Comparison of ENCODE assay signal across 22 cellular contexts in genomic region chr1:17245926-17246325, GRCh38. TPM values are rescaled to one million over a fixed set of nuclear protein-coding genes. Genes with fewer than 3 reads are reported as not detected.
"Had no signal": no experiment of that assay in that cellular context is flagged by ENCODE, and none has a peak within 500 bp of the region (broad histone marks: within the 10 kb centered on the region; RNA-seq: fewer than 3 reads in every experiment).

No MANE protein-coding gene starts in this region.

- H3K27ac Mint-ChIP-seq: activated CD4-positive, alpha-beta memory T cell treated with anti-CD3 and anti-CD28 coated beads for 36 hours; activated naive CD4-positive, alpha-beta T cell treated with anti-CD3 and anti-CD28 coated beads for 36 hours; endodermal cell; natural killer cell treated with Interleukin-12 subunit alpha and Interleukin-12 subunit beta and Interleukin-15 and Interleukin-18, amount 100 ng/mL, for 72 hours; progenitor cell of endocrine pancreas; stimulated activated memory B cell treated with anti-CD40 and anti-IgM and Interleukin-4, amounts not matched to agents 10 μg/mL and 1 μg/mL and 100 μg/mL, for 72 hours; T-helper 1 cell treated with Interleukin-12 subunit alpha and Interleukin-12 subunit beta and Interleukin-4 antibody, amounts not matched to agents 30 μg/mL and 1 μg/mL, for 36 hours had no signal

- H3K9me3 Mint-ChIP-seq: activated CD4-positive, alpha-beta memory T cell treated with anti-CD3 and anti-CD28 coated beads for 36 hours; activated naive CD4-positive, alpha-beta T cell treated with anti-CD3 and anti-CD28 coated beads for 36 hours; endodermal cell; natural killer cell treated with Interleukin-12 subunit alpha and Interleukin-12 subunit beta and Interleukin-15 and Interleukin-18, amount 100 ng/mL, for 72 hours; stimulated activated memory B cell treated with anti-CD40 and anti-IgM and Interleukin-4, amounts not matched to agents 10 μg/mL and 1 μg/mL and 100 μg/mL, for 72 hours; T-helper 1 cell treated with Interleukin-12 subunit alpha and Interleukin-12 subunit beta and Interleukin-4 antibody, amounts not matched to agents 30 μg/mL and 1 μg/mL, for 36 hours had no signal

- H3K4me1 ChIP-seq: gastrocnemius medialis, right atrium auricular region, stomach, tibial nerve had no signal

- H3K9me3 ChIP-seq: esophagus squamous epithelium, gastrocnemius medialis, right atrium auricular region, stomach, suprapubic skin, tibial nerve had no signal

- H3K4me3 ChIP-seq: coronary artery, esophagus squamous epithelium, gastrocnemius medialis, right atrium auricular region, skin epidermis, stomach, suprapubic skin, tibial nerve had no signal

- H3K27ac ChIP-seq: coronary artery, esophagus squamous epithelium, gastrocnemius medialis, right atrium auricular region, stomach, suprapubic skin, tibial nerve had no signal

- H3K36me3 ChIP-seq: gastrocnemius medialis, right atrium auricular region, stomach, suprapubic skin, tibial nerve had no signal

- H3K4me3 Mint-ChIP-seq: activated CD4-positive, alpha-beta memory T cell treated with anti-CD3 and anti-CD28 coated beads for 36 hours; activated naive CD4-positive, alpha-beta T cell treated with anti-CD3 and anti-CD28 coated beads for 36 hours; endodermal cell; natural killer cell treated with Interleukin-12 subunit alpha and Interleukin-12 subunit beta and Interleukin-15 and Interleukin-18, amount 100 ng/mL, for 72 hours; stimulated activated memory B cell treated with anti-CD40 and anti-IgM and Interleukin-4, amounts not matched to agents 10 μg/mL and 1 μg/mL and 100 μg/mL, for 72 hours; T-helper 1 cell treated with Interleukin-12 subunit alpha and Interleukin-12 subunit beta and Interleukin-4 antibody, amounts not matched to agents 30 μg/mL and 1 μg/mL, for 36 hours had no signal

- DNase-seq: activated CD4-positive, alpha-beta memory T cell treated with anti-CD3 and anti-CD28 coated beads for 36 hours; activated CD4-positive, alpha-beta T cell treated with anti-CD3 and anti-CD28 coated beads for 4 hours; activated CD4-positive, CD25-positive, alpha-beta regulatory T cell; activated naive CD4-positive, alpha-beta T cell treated with anti-CD3 and anti-CD28 coated beads for 36 hours; activated T-cell treated with anti-CD3 and anti-CD28 coated beads, Interleukin-2, amount 50 U/mL, for 48 hours; cerebellar nuclear complex; endodermal cell; esophagus squamous epithelium; gastrocnemius medialis; hippocampal formation; stomach had no signal

- H3K27me3 ChIP-seq: right atrium auricular region had no signal

- ATAC-seq: gastrocnemius medialis; natural killer cell treated with Interleukin-12 subunit alpha and Interleukin-12 subunit beta and Interleukin-15 and Interleukin-18, amount 100 ng/mL, for 72 hours; stimulated activated memory B cell treated with anti-CD40 and anti-IgM and Interleukin-4, amounts not matched to agents 10 μg/mL and 1 μg/mL and 100 μg/mL, for 72 hours had no signal

- H3K4me1 Mint-ChIP-seq: endodermal cell; stimulated activated memory B cell treated with anti-CD40 and anti-IgM and Interleukin-4, amounts not matched to agents 10 μg/mL and 1 μg/mL and 100 μg/mL, for 72 hours had no signal

- H3K36me3 Mint-ChIP-seq: activated CD4-positive, alpha-beta memory T cell treated with anti-CD3 and anti-CD28 coated beads for 36 hours; natural killer cell treated with Interleukin-12 subunit alpha and Interleukin-12 subunit beta and Interleukin-15 and Interleukin-18, amount 100 ng/mL, for 72 hours; stimulated activated memory B cell treated with anti-CD40 and anti-IgM and Interleukin-4, amounts not matched to agents 10 μg/mL and 1 μg/mL and 100 μg/mL, for 72 hours had no signal

RNA-seq across cellular contexts. Expression of gene PADI3, which starts 3.0 kb away (rescaled TPM):
- total RNA-seq: activated CD4-positive, alpha-beta memory T cell treated with anti-CD3 and anti-CD28 coated beads for 36 hours; activated naive CD4-positive, alpha-beta T cell treated with anti-CD3 and anti-CD28 coated beads for 36 hours; gastrocnemius medialis; liver; natural killer cell treated with Interleukin-12 subunit alpha and Interleukin-12 subunit beta and Interleukin-15 and Interleukin-18, amount 100 ng/mL, for 72 hours; omental fat pad; progenitor cell of endocrine pancreas; right atrium auricular region; stomach; tibial nerve had no signal
- polyA plus RNA-seq: liver had no signal

RNA-seq across cellular contexts. Expression of gene PADI1, which starts 41.0 kb away (rescaled TPM):
- total RNA-seq: activated CD4-positive, alpha-beta memory T cell treated with anti-CD3 and anti-CD28 coated beads for 36 hours; activated naive CD4-positive, alpha-beta T cell treated with anti-CD3 and anti-CD28 coated beads for 36 hours; gastrocnemius medialis; natural killer cell treated with Interleukin-12 subunit alpha and Interleukin-12 subunit beta and Interleukin-15 and Interleukin-18, amount 100 ng/mL, for 72 hours; omental fat pad; progenitor cell of endocrine pancreas; right atrium auricular region; tibial nerve had no signal
- polyA plus RNA-seq: liver had no signal
